Comparison of ENCODE assay signal across 8 cellular contexts in genomic region chr6:125201961-125202729, GRCh38. TPM values are rescaled to one million over a fixed set of nuclear protein-coding genes. Genes with fewer than 3 reads are reported as not detected.
A peak's percentile ranks its signal among the peaks of the same experiment; 100 is the strongest.
DNase-seq lines count a peak whose midpoint lies in the region; ATAC-seq and TF ChIP-seq lines count a peak whose summit lies in the region.

No MANE protein-coding gene starts in this region.

- no peak for ATAC-seq in thoracic aorta (ENCODE audit: insufficient number of reproducible peaks, low FRiP score, low read depth)

- TF ChIP-seq POLR2A in adrenal gland (IDR thresholded peaks at IDR 0.05) (no peak), vagina (IDR thresholded peaks at IDR 0.05) (no peak)

- H3K27me3 ChIP-seq in adrenal gland (no peaks in the 10 kb centered on the region), thoracic aorta (replicated peaks; ENCODE audit: insufficient read depth) (no peaks in the 10 kb centered on the region), vagina (no peaks in the 10 kb centered on the region)

- H3K4me1 ChIP-seq in adrenal gland (replicated peaks in 1 of 2) (peaks cover 63 to 66% of the 10 kb centered on the region in 2 donors), thoracic aorta (ENCODE audit: control insufficient read depth in 1 of 2, low read depth in 2 of 2) (peaks cover 41 to 76% of the 10 kb centered on the region in 2 donors), vagina (peaks cover 30% of the 10 kb centered on the region)

- H3K36me3 ChIP-seq in adrenal gland (replicated peaks in 1 of 2) (no peaks in the 10 kb centered on the region), thoracic aorta (no peaks in the 10 kb centered on the region), vagina (no peaks in the 10 kb centered on the region)

- no peak overlapping the region for H3K4me3 ChIP-seq in adrenal gland
- H3K4me3 ChIP-seq in thoracic aorta, result no peak overlapping the region
- H3K4me3 ChIP-seq in vagina, result no peak overlapping the region

- TF ChIP-seq CTCF in adrenal gland (IDR thresholded peaks at IDR 0.05), result no peak
- no peak for TF ChIP-seq CTCF in thoracic aorta (IDR thresholded peaks at IDR 0.05)
- TF ChIP-seq CTCF in vagina (IDR thresholded peaks at IDR 0.05), result no peak

- intact Hi-C loops in adrenal gland (cut with DNase I) (loop anchor here in 1 of 2 donors (10.0 kb wide), 1 partner anchor 47 kb away; the partner anchor contains the start of gene TPD52L1), vagina (cut with DNase I) (no loop called here)

- DNase-seq in HS-5 (ENCODE audit: low read depth), result peak; percentile 92
- DNase-seq in adrenal gland, result peak; percentile 51 to 81 (median 77)
- DNase-seq in islet precursor cell, result peak; percentile 71
- no peak for DNase-seq in thoracic aorta (ENCODE audit: low spot score)
- no peak for DNase-seq in NCI-H1436 (lab: John Stamatoyannopoulos, UW)
- DNase-seq in vagina (ENCODE audit: extremely low spot score in 2 of 2), result no peak
- DNase-seq in iPS-NIHi7 (ENCODE audit: extremely low spot score), result no peak
- DNase-seq in GF-D8 (lab: John Stamatoyannopoulos, UW), result no peak

- H3K9me3 ChIP-seq in adrenal gland (replicated peaks in 1 of 3) (no peaks in the 10 kb centered on the region), thoracic aorta (no peaks in the 10 kb centered on the region), vagina (no peaks in the 10 kb centered on the region)

- peak overlapping the region; percentile 30 to 66 (median 51) for H3K27ac ChIP-seq in adrenal gland
- H3K27ac ChIP-seq in thoracic aorta, result peak overlapping the region; percentile 39 to 53
- no peak overlapping the region for H3K27ac ChIP-seq in vagina

- 19 to 32% (median 26%) methylated on average over 7 of the region's 7 CpGs for WGBS in adrenal gland, 4 donors

RNA-seq across cellular contexts. Expression of gene TPD52L1, which starts 48.6 kb away (rescaled TPM):
- 1,000 to 10,000 TPM in 3 of 8 donors, 100 to 1,000 TPM in 5; 235 to 2,041 (median 662) TPM for total RNA-seq in adrenal gland
- 100 to 1,000 TPM; 224 to 254 (median 226) TPM for polyA plus RNA-seq in adrenal gland
- total RNA-seq in thoracic aorta, result 10 to 100 TPM; 37.1 to 73.5 TPM
- 85.0 TPM for total RNA-seq in vagina

Comparison
In these comparisons a context has a peak if more than half of its experiments do, and no peak if none do; other contexts are left out.
1. DNase-seq: peak in HS-5 (single experiment), adrenal gland (7 of 7) and islet precursor cell (single experiment); none in thoracic aorta (single experiment), NCI-H1436 (single experiment), vagina (0 of 2), iPS-NIHi7 (single experiment) and GF-D8 (single experiment).